ENCODE assay signal across 8 cellular contexts in the genomic region with DNA sequence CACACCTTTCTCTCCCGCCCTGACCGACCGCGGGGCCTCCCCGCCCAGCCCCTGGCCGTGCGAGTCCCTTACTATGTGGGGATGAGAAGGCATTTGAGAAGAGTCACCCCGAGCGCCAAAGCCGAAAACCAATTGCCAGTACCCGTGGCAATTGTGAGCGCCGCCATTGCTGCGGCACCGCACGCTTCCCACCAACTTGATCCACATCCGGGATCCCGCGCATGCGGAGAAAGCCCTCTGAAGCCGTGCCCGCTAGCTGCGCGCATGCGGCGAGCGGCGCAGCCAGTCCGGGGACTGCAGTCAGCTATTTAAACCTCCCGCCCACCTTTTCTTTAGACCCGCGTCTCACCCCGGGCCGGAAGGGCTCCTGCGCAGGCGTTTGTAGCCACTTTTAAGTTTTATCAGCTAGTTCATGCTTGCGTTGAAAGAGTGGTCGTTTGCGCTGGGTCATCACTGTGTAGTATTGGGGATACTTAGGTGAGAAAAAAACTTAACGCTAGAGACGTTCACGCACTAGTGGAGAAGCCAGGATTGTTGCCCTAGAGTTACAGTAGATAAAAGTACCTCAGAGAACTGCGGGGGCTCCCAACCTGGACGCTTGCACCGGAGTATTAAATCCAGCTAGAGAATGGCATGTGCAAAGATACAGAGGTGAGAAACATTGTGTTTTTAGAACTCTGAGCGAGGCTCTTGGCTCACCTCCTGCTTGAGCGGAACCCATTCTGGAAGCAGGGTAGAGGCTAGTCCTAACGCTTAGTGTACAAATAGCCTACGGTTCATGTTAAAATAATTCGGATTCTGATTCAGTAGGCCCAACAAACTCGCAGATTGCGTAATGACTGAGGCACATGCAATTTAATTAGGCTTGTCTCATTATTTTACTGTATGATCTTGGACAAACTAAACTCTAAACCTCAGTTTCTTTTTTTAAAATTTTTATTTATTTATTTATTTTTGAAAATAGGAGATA. TPM values are rescaled to one million over a fixed set of nuclear protein-coding genes. Genes with fewer than 3 reads are reported as not detected.
DNase-seq lines count a peak whose midpoint lies in the region; ATAC-seq and FAIRE-seq lines count a peak whose summit lies in the region.

ALG8 (minus strand) TSS at position 205 of the 970 bp plus-strand sequence; CDS start at position 167, 38 bp downstream.

- ATAC-seq in GM21367 (IDR thresholded peaks at IDR 0.05; ENCODE audit: unreplicated experiment) = peak; percentile 89
- ATAC-seq in activated CD8-positive, alpha-beta memory T cell treated with anti-CD3 and anti-CD28 coated beads, Interleukin-2, amount 10 ng/mL, durations not matched to agents 7 days and 5 days = peak; percentile 95

- no peaks in the 10 kb centered on the region for H3K9me3 Mint-ChIP-seq in activated CD8-positive, alpha-beta memory T cell treated with anti-CD3 and anti-CD28 coated beads, Interleukin-2, amount 10 ng/mL, durations not matched to agents 7 days and 5 days (ENCODE audit: low read depth)

- no peaks in the 10 kb centered on the region for H3K27me3 Mint-ChIP-seq in activated CD8-positive, alpha-beta memory T cell treated with anti-CD3 and anti-CD28 coated beads, Interleukin-2, amount 10 ng/mL, durations not matched to agents 7 days and 5 days

- peak within 1 kb of the TSS; percentile 92 for H3K4me3 ChIP-seq in endocrine pancreas (ENCODE audit: control insufficient read depth, insufficient read depth, low read length)

- peaks cover 37% of the 10 kb centered on the region for H3K36me3 Mint-ChIP-seq in activated CD8-positive, alpha-beta memory T cell treated with anti-CD3 and anti-CD28 coated beads, Interleukin-2, amount 10 ng/mL, durations not matched to agents 7 days and 5 days

- no peaks in the 10 kb centered on the region for H3K27me3 ChIP-seq in endocrine pancreas (ENCODE audit: control insufficient read depth, insufficient read depth, low read length)

- DNase-seq in COLO829 (ENCODE audit: low spot score) = peak; percentile 99
- peak; percentile 100 for DNase-seq in HTR-8/SVneo (ENCODE audit: insufficient read length, low spot score)
- DNase-seq in NOMO-1 treated with dmso at 0.1 percent for 144 hours (lab: John Stamatoyannopoulos, UW; ENCODE audit: unreplicated experiment) = peak; percentile 84
- peak; percentile 97 for DNase-seq in activated CD8-positive, alpha-beta memory T cell treated with anti-CD3 and anti-CD28 coated beads, Interleukin-2, amount 10 ng/mL, durations not matched to agents 7 days and 5 days
- DNase-seq in mesenteric fat pad (ENCODE audit: low spot score) = peak; percentile 98
- DNase-seq in stimulated activated CD8-positive, alpha-beta memory T cell treated with anti-CD3 and anti-CD28 coated beads, Interleukin-15, amount 100 ng/mL, for 24 hours (ENCODE audit: low read depth) = peak; percentile 94

- H3K4me3 Mint-ChIP-seq in activated CD8-positive, alpha-beta memory T cell treated with anti-CD3 and anti-CD28 coated beads, Interleukin-2, amount 10 ng/mL, durations not matched to agents 7 days and 5 days = peak within 1 kb of the TSS; percentile 78

- H3K4me1 Mint-ChIP-seq in activated CD8-positive, alpha-beta memory T cell treated with anti-CD3 and anti-CD28 coated beads, Interleukin-2, amount 10 ng/mL, durations not matched to agents 7 days and 5 days = peaks cover 40% of the 10 kb centered on the region

- CTCF ChIA-PET in activated CD8-positive, alpha-beta memory T cell treated with anti-CD3 and anti-CD28 coated beads, Interleukin-2, amount 10 ng/mL, durations not matched to agents 7 days and 5 days (lab: Charles Lee) = interaction anchor here (0.6 to 2.1 kb wide), 10 partner anchors 12 to 434 kb away, joined by 3 to 11 read pairs (median 3); partner anchors contain the start of genes KCTD21, NDUFC2 and USP35

- H3K36me3 ChIP-seq in endocrine pancreas (ENCODE audit: control insufficient read depth, insufficient read depth, low read length) = no peaks in the 10 kb centered on the region

- H3K9me3 ChIP-seq in endocrine pancreas (ENCODE audit: control insufficient read depth, low read length) = no peaks in the 10 kb centered on the region

- H3K9ac ChIP-seq in endocrine pancreas (ENCODE audit: control insufficient read depth, insufficient read depth, low read length) = peak within 1 kb of the TSS; percentile 90

- H3K27ac Mint-ChIP-seq in activated CD8-positive, alpha-beta memory T cell treated with anti-CD3 and anti-CD28 coated beads, Interleukin-2, amount 10 ng/mL, durations not matched to agents 7 days and 5 days = peak within 1 kb of the TSS; percentile 88

- FAIRE-seq in HTR-8/SVneo (lab: Jason Lieb, UNC) = peak; percentile 87

- H3K4me1 ChIP-seq in endocrine pancreas (ENCODE audit: control insufficient read depth, insufficient read depth, low read length) = no peaks in the 10 kb centered on the region

RNA-seq across cellular contexts. Expression of gene ALG8, which starts in this region (rescaled TPM):
- total RNA-seq in activated CD8-positive, alpha-beta memory T cell treated with anti-CD3 and anti-CD28 coated beads, Interleukin-2, amount 10 ng/mL, durations not matched to agents 7 days and 5 days = 10 to 100 TPM; 47.3 to 51.6 TPM
- total RNA-seq in mesenteric fat pad = 46.2 TPM

Comparison
In these comparisons a context has a peak if more than half of its experiments do, and no peak if none do; other contexts are left out.
1. Peak in every context shown above with its lines: DNase-seq, ATAC-seq and H3K4me3 ChIP-seq.